17 cellular contexts compared by ENCODE assay signal in genomic region chr17:59257101-59257500, GRCh38.
"Had no signal": no experiment of that assay in that cellular context is flagged by ENCODE, and none has a peak within 500 bp of the region (broad histone marks: within the 10 kb centered on the region; RNA-seq: fewer than 3 reads in every experiment).

No MANE protein-coding gene starts in this region.

- H3K36me3 ChIP-seq: prostate gland, right atrium auricular region, vagina had no signal

- DNase-seq: activated CD4-positive, alpha-beta T cell treated with anti-CD3 and anti-CD28 coated beads, Interleukin-2, amount 50 U/mL, for 4 hours; activated effector memory CD4-positive, alpha-beta T cell treated with anti-CD3 and anti-CD28 coated beads, Interleukin-2, amount 50 U/mL, for 16 hours; activated T-cell treated with anti-CD3 and anti-CD28 coated beads, Interleukin-2, amount 50 U/mL, for 72 hours; erythroblast; foreskin melanocyte; hypothalamus; naive B cell; stimulated activated CD4-positive, alpha-beta T cell treated with anti-CD3 and anti-CD28 coated beads, Interleukin-15, amount 100 ng/mL, for 24 hours; stimulated activated CD4-positive, alpha-beta T cell treated with anti-CD3 and anti-CD28 coated beads, Interleukin-2, amount 100 ng/mL, for 48 hours had no signal

- FAIRE-seq: colon, keratinocyte had no signal

- H3K27ac ChIP-seq: prostate gland, right atrium auricular region, skin epidermis, tibial nerve, vagina had no signal

- H3K4me1 ChIP-seq: prostate gland, right atrium auricular region, tibial nerve, vagina had no signal

- H3K9me3 ChIP-seq: prostate gland, right atrium auricular region, tibial nerve, vagina had no signal

- H3K27me3 ChIP-seq: right atrium auricular region, tibial nerve, vagina had no signal

- ATAC-seq: activated T-cell treated with anti-CD3 and anti-CD28 coated beads, Interleukin-2, amount 50 U/mL, for 72 hours; left lobe of liver had no signal

- H3K4me3 ChIP-seq: prostate gland, right atrium auricular region, skin epidermis, tibial nerve, vagina had no signal
